28 cellular contexts compared by ENCODE assay signal in genomic region chr16:31023627-31024226, GRCh38.
"Had no signal": no experiment of that assay in that cellular context is flagged by ENCODE, and none has a peak within 500 bp of the region (broad histone marks: within the 10 kb centered on the region; RNA-seq: fewer than 3 reads in every experiment).

No MANE protein-coding gene starts in this region.

- H3K9me3 ChIP-seq: left lung, lower lobe of right lung, pancreas, prostate gland, sigmoid colon, suprapubic skin, thoracic aorta, tibial artery, upper lobe of right lung had no signal

- H3K36me3 ChIP-seq: left lung, lower lobe of right lung, pancreas, prostate gland, sigmoid colon, suprapubic skin, thoracic aorta, tibial artery, upper lobe of right lung had no signal

- H3K4me3 ChIP-seq: left lung, lower lobe of right lung, pancreas, prostate gland, sigmoid colon, suprapubic skin, thoracic aorta, tibial artery, upper lobe of right lung had no signal

- H3K4me1 ChIP-seq: lower lobe of right lung, pancreas, prostate gland, sigmoid colon, suprapubic skin, tibial artery, upper lobe of right lung had no signal

- H3K27ac ChIP-seq: left lung, lower lobe of right lung, pancreas, prostate gland, sigmoid colon, suprapubic skin, thoracic aorta, tibial artery, upper lobe of right lung had no signal

- FAIRE-seq: islet of Langerhans, kidney, pancreas, small intestine, urothelium cell line had no signal

- DNase-seq: hippocampal formation; kidney; left colon; left lung; lower lobe of right lung; mammary epithelial cell; mesenchymal stem cell; naive thymus-derived CD8-positive, alpha-beta T cell; nucleus accumbens; pancreas; retina; right cardiac atrium; sigmoid colon; small intestine; stimulated activated CD4-positive, alpha-beta T cell treated with anti-CD3 and anti-CD28 coated beads, Interleukin-1b, Interleukin-23, amount 100 ng/mL, for 48 hours; stimulated activated CD4-positive, alpha-beta T cell treated with anti-CD3 and anti-CD28 coated beads, Interleukin-2, amount 100 ng/mL, for 48 hours; stimulated activated CD4-positive, alpha-beta T cell treated with anti-CD3 and anti-CD28 coated beads, Interleukin-4, amount 100 ng/mL, for 4 hours; stimulated activated CD8-positive, alpha-beta memory T cell treated with anti-CD3 and anti-CD28 coated beads, Interleukin-4, amount 100 ng/mL, for 48 hours; stimulated activated naive CD4-positive, alpha-beta T cell treated with Interleukin-2 at 50 U/mL for 16 hours; tibial artery; trophoblast cell; upper lobe of right lung had no signal

- H3K27me3 ChIP-seq: left lung, pancreas, sigmoid colon, suprapubic skin, tibial artery, upper lobe of right lung had no signal

- ATAC-seq: left colon; left lung; lower lobe of right lung; naive thymus-derived CD8-positive, alpha-beta T cell; pancreas; right cardiac atrium; stimulated activated memory B cell treated with anti-CD40 and anti-IgM and Interleukin-4, amounts not matched to agents 10 μg/mL and 1 μg/mL and 100 μg/mL, for 72 hours; upper lobe of right lung had no signal
